In genomic region chr18:61637319-61637718, GRCh38 we compare ENCODE assay signal across 16 cellular contexts.
DNase-seq lines count a peak whose midpoint lies in the region; ATAC-seq and TF ChIP-seq lines count a peak whose summit lies in the region.
"Had no signal": no experiment of that assay in that cellular context is flagged by ENCODE, and none has a peak within 500 bp of the region (broad histone marks: within the 10 kb centered on the region; RNA-seq: fewer than 3 reads in every experiment).

No MANE protein-coding gene starts in this region.

- H3K36me3 ChIP-seq in H7 (replicated peaks; ENCODE audit: control insufficient read depth, insufficient read depth, low read length) (no peaks in the 10 kb centered on the region), endodermal cell (ENCODE audit: control insufficient read depth, insufficient read depth, low read length) (no peaks in the 10 kb centered on the region), mucosa of rectum (ENCODE audit: control insufficient read depth in 2 of 2, insufficient read depth in 2 of 2, low read length in 2 of 2) (no peaks in the 10 kb centered on the region)
- no peaks in the 10 kb centered on the region for H3K36me3 ChIP-seq in CD8-positive, alpha-beta T cell (ENCODE audit: insufficient read depth, low read length)

- CTCF ChIA-PET in activated CD8-positive, alpha-beta memory T cell treated with anti-CD3 and anti-CD28 coated beads, Interleukin-2, amount 10 ng/mL, durations not matched to agents 7 days and 5 days (lab: Charles Lee), result interaction anchor here (1.1 kb wide), 1 partner anchor 9 kb away, joined by 3 read pairs; no protein-coding TSS in a partner anchor
- CTCF ChIA-PET in CD8-positive, alpha-beta T cell (lab: Charles Lee), result interaction anchor here (2.5 kb wide), 2 partner anchors 11 to 493 kb away, joined by 9 to 16 read pairs; no protein-coding TSS in a partner anchor

- WGBS in endodermal cell (ENCODE audit: insufficient coverage in 1 of 2, insufficient read length in 1 of 2), 2 experiments, result 23 to 49% methylated on average over 2 to 8 of the region's 8 CpGs

- peak; percentile 69 for TF ChIP-seq CTCF in endodermal cell (conservative IDR thresholded peaks at IDR 0.05)
- TF ChIP-seq CTCF in CD8-positive, alpha-beta T cell (IDR thresholded peaks at IDR 0.05), result no peak

- DNase-seq in H7 (peak; percentile 42), NCI-H345 treated with DMSO at 0.1 percent for 48 hours (lab: John Stamatoyannopoulos, UW; ENCODE audit: unreplicated experiment) (peak; percentile 69), endodermal cell (peak; percentile 89), anterior cingulate cortex (lab: John Stamatoyannopoulos, UW) (no peak), OCI-M2 (lab: John Stamatoyannopoulos, UW; ENCODE audit: unreplicated experiment) (no peak)
- DNase-seq in activated CD8-positive, alpha-beta memory T cell treated with anti-CD3 and anti-CD28 coated beads, Interleukin-2, amount 10 ng/mL, durations not matched to agents 7 days and 5 days, result no peak
- DNase-seq in CD8-positive, alpha-beta T cell, result no peak
- DNase-seq: activated B cell treated with CpG ODN at 0.5 μM for 24 hours; activated T-cell treated with anti-CD3 and anti-CD28 coated beads, Interleukin-2, amount 50 U/mL, for 24 hours; amygdala; EL; kidney glomerular epithelial cell; naive B cell had no signal

- no peaks in the 10 kb centered on the region for H3K9me3 Mint-ChIP-seq in endodermal cell
- H3K9me3 Mint-ChIP-seq in activated CD8-positive, alpha-beta memory T cell treated with anti-CD3 and anti-CD28 coated beads, Interleukin-2, amount 10 ng/mL, durations not matched to agents 7 days and 5 days (ENCODE audit: low read depth), result no peaks in the 10 kb centered on the region
- no peaks in the 10 kb centered on the region for H3K9me3 Mint-ChIP-seq in CD8-positive, alpha-beta T cell
- H3K9me3 Mint-ChIP-seq: activated B cell treated with CpG ODN at 0.5 μM for 24 hours; activated T-cell treated with anti-CD3 and anti-CD28 coated beads, Interleukin-2, amount 50 U/mL, for 24 hours; naive B cell; stimulated activated naive CD8-positive, alpha-beta T cell treated with anti-CD3 and anti-CD28 coated beads, Interleukin-15, Interleukin-2, amounts not matched to agents 100 ng/mL and 50 ng/mL, for 24 hours had no signal

- H3K9ac ChIP-seq in endodermal cell (ENCODE audit: extremely low read depth, low read length, poor library complexity, severe bottlenecking), result peak overlapping the region; percentile 40
- peak overlapping the region in 1 of 2 donors; percentile 62 for H3K9ac ChIP-seq in mucosa of rectum (ENCODE audit: low read depth in 1 of 2, low read length in 2 of 2)

- H3K9me3 ChIP-seq in endodermal cell (ENCODE audit: control insufficient read depth, low read length), result no peaks in the 10 kb centered on the region
- no peaks in the 10 kb centered on the region for H3K9me3 ChIP-seq in mucosa of rectum (ENCODE audit: control insufficient read depth in 2 of 2, low read length in 2 of 2)
- no peaks in the 10 kb centered on the region for H3K9me3 ChIP-seq in CD8-positive, alpha-beta T cell (ENCODE audit: low read length)

- peak overlapping the region; percentile 14 for H3K4me3 Mint-ChIP-seq in endodermal cell
- no peak overlapping the region for H3K4me3 Mint-ChIP-seq in activated CD8-positive, alpha-beta memory T cell treated with anti-CD3 and anti-CD28 coated beads, Interleukin-2, amount 10 ng/mL, durations not matched to agents 7 days and 5 days
- no peak overlapping the region for H3K4me3 Mint-ChIP-seq in CD8-positive, alpha-beta T cell
- H3K4me3 Mint-ChIP-seq: activated B cell treated with CpG ODN at 0.5 μM for 24 hours; activated T-cell treated with anti-CD3 and anti-CD28 coated beads, Interleukin-2, amount 50 U/mL, for 24 hours; naive B cell; stimulated activated naive CD8-positive, alpha-beta T cell treated with anti-CD3 and anti-CD28 coated beads, Interleukin-15, Interleukin-2, amounts not matched to agents 100 ng/mL and 50 ng/mL, for 24 hours had no signal

- H3K4me1 ChIP-seq in endodermal cell (ENCODE audit: control insufficient read depth, insufficient read depth, low read length) (peaks cover 31% of the 10 kb centered on the region), mucosa of rectum (ENCODE audit: control insufficient read depth in 2 of 2, insufficient read depth in 2 of 2, low read length in 2 of 2) (peaks cover 21 to 36% of the 10 kb centered on the region in 2 donors)
- H3K4me1 ChIP-seq in CD8-positive, alpha-beta T cell (ENCODE audit: insufficient read depth, low read length), result no peaks in the 10 kb centered on the region

- POLR2A ChIA-PET in CD8-positive, alpha-beta T cell (lab: Charles Lee), result no interaction called here

- ATAC-seq in activated CD8-positive, alpha-beta memory T cell treated with anti-CD3 and anti-CD28 coated beads, Interleukin-2, amount 10 ng/mL, durations not matched to agents 7 days and 5 days, result no peak
- no peak for ATAC-seq in CD8-positive, alpha-beta T cell

- H3K27ac ChIP-seq in endodermal cell (ENCODE audit: low read depth, low read length) (no peak overlapping the region), mucosa of rectum (ENCODE audit: low read depth in 2 of 2, low read length in 2 of 2) (peak overlapping the region; percentile 85 to 90)
- H3K27ac ChIP-seq in CD8-positive, alpha-beta T cell (ENCODE audit: low read depth, low read length), result no peak overlapping the region

- H3K27ac Mint-ChIP-seq in endodermal cell, result peak overlapping the region; percentile 39
- no peak overlapping the region for H3K27ac Mint-ChIP-seq in activated CD8-positive, alpha-beta memory T cell treated with anti-CD3 and anti-CD28 coated beads, Interleukin-2, amount 10 ng/mL, durations not matched to agents 7 days and 5 days
- H3K27ac Mint-ChIP-seq in CD8-positive, alpha-beta T cell, result no peak overlapping the region
- H3K27ac Mint-ChIP-seq: activated B cell treated with CpG ODN at 0.5 μM for 24 hours; activated T-cell treated with anti-CD3 and anti-CD28 coated beads, Interleukin-2, amount 50 U/mL, for 24 hours; naive B cell; stimulated activated naive CD8-positive, alpha-beta T cell treated with anti-CD3 and anti-CD28 coated beads, Interleukin-15, Interleukin-2, amounts not matched to agents 100 ng/mL and 50 ng/mL, for 24 hours had no signal

- H3K4me3 ChIP-seq in H7 (ENCODE audit: insufficient read depth, low read depth, low read length), result no peak overlapping the region
- H3K4me3 ChIP-seq in endodermal cell (ENCODE audit: low read length), result no peak overlapping the region
- H3K4me3 ChIP-seq in mucosa of rectum (ENCODE audit: low read length in 2 of 2), result no peak overlapping the region
- H3K4me3 ChIP-seq in CD8-positive, alpha-beta T cell (ENCODE audit: low read depth, low read length), result no peak overlapping the region
- H3K4me3 ChIP-seq: dorsolateral prefrontal cortex had no signal

- H3K36me3 Mint-ChIP-seq in endodermal cell (ENCODE audit: low read depth), result peaks cover 2% of the 10 kb centered on the region
- H3K36me3 Mint-ChIP-seq in activated CD8-positive, alpha-beta memory T cell treated with anti-CD3 and anti-CD28 coated beads, Interleukin-2, amount 10 ng/mL, durations not matched to agents 7 days and 5 days, result no peaks in the 10 kb centered on the region
- no peaks in the 10 kb centered on the region for H3K36me3 Mint-ChIP-seq in CD8-positive, alpha-beta T cell
- H3K36me3 Mint-ChIP-seq: naive B cell had no signal

- peaks cover 37% of the 10 kb centered on the region for H3K27me3 Mint-ChIP-seq in endodermal cell (ENCODE audit: insufficient read depth)
- peaks cover 16% of the 10 kb centered on the region for H3K27me3 Mint-ChIP-seq in activated CD8-positive, alpha-beta memory T cell treated with anti-CD3 and anti-CD28 coated beads, Interleukin-2, amount 10 ng/mL, durations not matched to agents 7 days and 5 days
- peaks cover 8% of the 10 kb centered on the region for H3K27me3 Mint-ChIP-seq in CD8-positive, alpha-beta T cell (ENCODE audit: low read depth)

- intact Hi-C loops in CD8-positive, alpha-beta T cell (cut with DNase I, micrococcal nuclease), result loop anchor here in 1 of 2 experiments (5.0 kb wide), 1 partner anchor 265 kb away; no protein-coding TSS in a partner anchor

- H3K4me1 Mint-ChIP-seq in endodermal cell, result peaks cover 47% of the 10 kb centered on the region
- H3K4me1 Mint-ChIP-seq in activated CD8-positive, alpha-beta memory T cell treated with anti-CD3 and anti-CD28 coated beads, Interleukin-2, amount 10 ng/mL, durations not matched to agents 7 days and 5 days, result no peaks in the 10 kb centered on the region
- H3K4me1 Mint-ChIP-seq in CD8-positive, alpha-beta T cell (ENCODE audit: low read depth), result no peaks in the 10 kb centered on the region
- H3K4me1 Mint-ChIP-seq: activated B cell treated with CpG ODN at 0.5 μM for 24 hours had no signal

- H3K27me3 ChIP-seq in H7 (ENCODE audit: control insufficient read depth, insufficient read depth, low read length), result peaks cover 29% of the 10 kb centered on the region
- no peaks in the 10 kb centered on the region for H3K27me3 ChIP-seq in endodermal cell (ENCODE audit: control insufficient read depth, insufficient read depth, low read length, poor library complexity, severe bottlenecking)
- H3K27me3 ChIP-seq in mucosa of rectum (ENCODE audit: control insufficient read depth in 2 of 2, insufficient read depth in 2 of 2, low read length in 2 of 2), result no peaks in the 10 kb centered on the region
- no peaks in the 10 kb centered on the region for H3K27me3 ChIP-seq in CD8-positive, alpha-beta T cell (ENCODE audit: insufficient read depth, low read length)

Comparison
In these comparisons a context has a peak if more than half of its experiments do, and no peak if none do; other contexts are left out.
1. DNase-seq: peak in H7 (single experiment), NCI-H345 treated with DMSO at 0.1 percent for 48 hours (single experiment) and endodermal cell (single experiment); none in activated CD8-positive, alpha-beta memory T cell treated with anti-CD3 and anti-CD28 coated beads, Interleukin-2, amount 10 ng/mL, durations not matched to agents 7 days and 5 days (single experiment), CD8-positive, alpha-beta T cell (0 of 7), anterior cingulate cortex (0 of 58) and OCI-M2 (single experiment).
2. H3K27ac ChIP-seq: peak in mucosa of rectum (2 of 2); none in endodermal cell (single experiment) and CD8-positive, alpha-beta T cell (single experiment).